In genomic region chr7:29281782-29282541, GRCh38 we compare ENCODE assay signal across 9 cellular contexts.
DNase-seq lines count a peak whose midpoint lies in the region; ATAC-seq and TF ChIP-seq lines count a peak whose summit lies in the region.
"Had no signal": no experiment of that assay in that cellular context is flagged by ENCODE, and none has a peak within 500 bp of the region (broad histone marks: within the 10 kb centered on the region; RNA-seq: fewer than 3 reads in every experiment).

No MANE protein-coding gene starts in this region.

- H3K27me3 ChIP-seq in right atrium auricular region (no peaks in the 10 kb centered on the region), transverse colon (no peaks in the 10 kb centered on the region)

- intact Hi-C loops in Right ventricle myocardium inferior (cut with DNase I) (no loop called here), transverse colon (cut with DNase I; ENCODE audit: low total_unique reads) (no loop called here)

- no peak for TF ChIP-seq EP300 in transverse colon (IDR thresholded peaks at IDR 0.05; ENCODE audit: low read depth)

- in situ Hi-C loops in transverse colon (cut with MboI; ENCODE audit: low pct_ligation_motif_present in 1 of 4, low pct_unique_long_range_greater_than_20kb in 1 of 4, low sequenced_read_pairs in 3 of 4): no loop called here

- 71 to 76% methylated on average over 3 to 12 of the region's 12 CpGs for WGBS in transverse colon (ENCODE audit: low coverage in 1 of 2), 2 donors

- H3K36me3 ChIP-seq in right atrium auricular region: no peaks in the 10 kb centered on the region
- no peaks in the 10 kb centered on the region for H3K36me3 ChIP-seq in transverse colon

- H3K9me3 ChIP-seq in right atrium auricular region (no peaks in the 10 kb centered on the region), transverse colon (no peaks in the 10 kb centered on the region)
- H3K9me3 ChIP-seq: A549 had no signal

- DNase-seq in Right ventricle myocardium inferior (ENCODE audit: missing footprints) (no peak), right atrium auricular region (ENCODE audit: low spot score) (no peak), hypothalamus (lab: John Stamatoyannopoulos, UW) (peak in 35 of 51 donors; percentile 4 to 80 (median 41)), transverse colon (no peak)
- DNase-seq in activated CD4-positive, CD25-positive, alpha-beta regulatory T cell (lab: John Stamatoyannopoulos, UW): no peak
- no peak for DNase-seq in stimulated activated CD4-positive, alpha-beta T cell treated with anti-CD3 and anti-CD28 coated beads, Interleukin-12 subunit alpha, Interleukin-12 subunit beta, amount 100 ng/mL, for 4 hours

- H3K27ac ChIP-seq in right atrium auricular region (no peak overlapping the region), VCaP (peak overlapping the region; percentile 56), transverse colon (no peak overlapping the region)
- H3K27ac ChIP-seq: A549 had no signal

- H3K4me1 ChIP-seq in right atrium auricular region (no peaks in the 10 kb centered on the region), transverse colon (no peaks in the 10 kb centered on the region)

- H3K4me3 ChIP-seq in right atrium auricular region: no peak overlapping the region
- H3K4me3 ChIP-seq in transverse colon: no peak overlapping the region
- H3K4me3 ChIP-seq: A549 had no signal

- ATAC-seq in Right ventricle myocardium inferior: peak; percentile 76
- ATAC-seq in GM18517 (IDR thresholded peaks at IDR 0.05; ENCODE audit: unreplicated experiment): no peak
- ATAC-seq: A549 had no signal

- no peak for TF ChIP-seq CTCF in right atrium auricular region (IDR thresholded peaks at IDR 0.05)
- no peak for TF ChIP-seq CTCF in VCaP (conservative IDR thresholded peaks at IDR 0.05)
- TF ChIP-seq CTCF in transverse colon (IDR thresholded peaks at IDR 0.05): no peak

- no peak for TF ChIP-seq POLR2A in transverse colon (IDR thresholded peaks at IDR 0.05)

Comparison
In these comparisons a context has a peak if more than half of its experiments do, and no peak if none do; other contexts are left out.
1. DNase-seq: peak in hypothalamus (35 of 51); none in Right ventricle myocardium inferior (single experiment), right atrium auricular region (single experiment), transverse colon (single experiment), activated CD4-positive, CD25-positive, alpha-beta regulatory T cell (0 of 4) and stimulated activated CD4-positive, alpha-beta T cell treated with anti-CD3 and anti-CD28 coated beads, Interleukin-12 subunit alpha, Interleukin-12 subunit beta, amount 100 ng/mL, for 4 hours (single experiment).